14 cellular contexts compared by ENCODE assay signal in the genomic region with DNA sequence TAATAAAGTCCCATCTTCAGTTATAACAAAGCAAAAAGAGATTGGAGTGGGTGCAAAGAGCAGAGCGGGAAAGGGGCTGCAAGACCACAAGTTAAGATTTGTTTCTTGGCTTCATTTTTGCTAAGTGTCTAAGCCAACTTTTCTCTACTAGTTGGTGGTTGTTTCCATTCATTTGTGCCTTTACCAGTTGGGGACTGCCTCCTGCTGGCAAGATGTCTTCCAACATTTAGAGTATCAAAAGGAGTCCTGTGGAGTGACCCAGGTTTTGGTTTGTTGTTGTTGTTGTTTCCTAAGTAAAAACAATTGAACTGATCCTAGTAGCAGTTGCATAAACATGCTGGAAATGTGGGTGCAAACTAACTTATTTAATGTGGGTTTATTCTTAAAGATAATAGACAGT.
DNase-seq lines count a peak whose midpoint lies in the region; ATAC-seq and TF ChIP-seq lines count a peak whose summit lies in the region.
"Had no signal": no experiment of that assay in that cellular context is flagged by ENCODE, and none has a peak within 500 bp of the region (broad histone marks: within the 10 kb centered on the region; RNA-seq: fewer than 3 reads in every experiment).

No MANE protein-coding gene starts in this region.

- in situ Hi-C loops in IMR-90 (cut with MboI; ENCODE audit: low sequenced_read_pairs): no loop called here
- in situ Hi-C loops in mammary epithelial cell (cut with MboI; ENCODE audit: low sequenced_read_pairs in 2 of 2): no loop called here

- intact Hi-C loops in IMR-90 (cut with micrococcal nuclease): loop anchor here (1.0 kb wide), 2 partner anchors 278 to 341 kb away; no protein-coding TSS in a partner anchor
- intact Hi-C loops in mammary epithelial cell (cut with micrococcal nuclease): loop anchor here (1.0 to 5.0 kb wide), 5 partner anchors 69 to 341 kb away; a partner anchor contains a TSS

- H4K5ac ChIP-seq in IMR-90 (ENCODE audit: low read depth, low read length): no peak overlapping the region

- no peak overlapping the region for H4K8ac ChIP-seq in IMR-90 (ENCODE audit: low read depth in 2 of 2, low read length in 2 of 2)

- H3K18ac ChIP-seq in IMR-90 (ENCODE audit: low read depth, low read length): no peak overlapping the region

- H2AK5ac ChIP-seq in IMR-90 (ENCODE audit: low read depth, low read length): no peak overlapping the region

- no peak overlapping the region for H2BK20ac ChIP-seq in IMR-90 (ENCODE audit: low read depth, low read length)

- H4K20me1 ChIP-seq in DOHH2 (ENCODE audit: control insufficient read depth, insufficient read depth, low read depth, low read length) (no peaks in the 10 kb centered on the region), IMR-90 (ENCODE audit: insufficient read depth, low read length) (no peaks in the 10 kb centered on the region), mammary epithelial cell (ENCODE audit: insufficient read depth, low read length) (no peaks in the 10 kb centered on the region)

- dilution Hi-C loops in IMR-90 (cut with HindIII; ENCODE audit: low sequenced_read_pairs, unreplicated experiment): no loop called here
- dilution Hi-C loops in mammary epithelial cell (cut with HindIII; ENCODE audit: low sequenced_read_pairs): no loop called here

- ATAC-seq in IMR-90 (ENCODE audit: low read depth) (no peak), HG03139 (IDR thresholded peaks at IDR 0.05; ENCODE audit: unreplicated experiment) (no peak)
- ATAC-seq: activated naive CD8-positive, alpha-beta T cell treated with anti-CD3 and anti-CD28 coated beads, Interleukin-2, amount 50 U/mL, for 24 hours; effector memory CD8-positive, alpha-beta T cell; T-helper 17 cell had no signal

- H3K4me1 ChIP-seq in DOHH2 (ENCODE audit: control insufficient read depth, low read length) (no peaks in the 10 kb centered on the region), IMR-90 (ENCODE audit: control insufficient read depth, insufficient read depth, low read length) (no peaks in the 10 kb centered on the region), mammary epithelial cell (ENCODE audit: insufficient read depth, low read length) (no peaks in the 10 kb centered on the region)

- H2BK120ac ChIP-seq in IMR-90 (ENCODE audit: low read depth, low read length): no peak overlapping the region

- H3K9me3 ChIP-seq in DOHH2 (ENCODE audit: control insufficient read depth, insufficient read depth, low read length) (no peaks in the 10 kb centered on the region), IMR-90 (ENCODE audit: control insufficient read depth, insufficient read depth, low read length) (no peaks in the 10 kb centered on the region), mammary epithelial cell (replicated peaks; ENCODE audit: insufficient read depth, low read length) (no peaks in the 10 kb centered on the region)
- H3K9me3 ChIP-seq: stomach had no signal

- H3K36me3 ChIP-seq in DOHH2 (ENCODE audit: control insufficient read depth, low read length) (no peaks in the 10 kb centered on the region), IMR-90 (ENCODE audit: control insufficient read depth, insufficient read depth, low read length) (no peaks in the 10 kb centered on the region), mammary epithelial cell (ENCODE audit: insufficient read depth, low read length) (no peaks in the 10 kb centered on the region)
- H3K36me3 ChIP-seq: stomach had no signal

- H4K91ac ChIP-seq in IMR-90 (ENCODE audit: insufficient read depth, low read depth, low read length): no peak overlapping the region

- H3K23ac ChIP-seq in IMR-90 (ENCODE audit: low read depth, low read length): no peak overlapping the region

- no peaks in the 10 kb centered on the region for H3F3A ChIP-seq in DOHH2 (ENCODE audit: control insufficient read depth, insufficient read depth)

- no peaks in the 10 kb centered on the region for H3K9me1 ChIP-seq in IMR-90 (ENCODE audit: insufficient read depth, low read length)

- no peak overlapping the region for H3K4me2 ChIP-seq in DOHH2 (ENCODE audit: low read length)
- no peak overlapping the region for H3K4me2 ChIP-seq in IMR-90 (ENCODE audit: low read depth, low read length)
- no peak overlapping the region for H3K4me2 ChIP-seq in mammary epithelial cell (ENCODE audit: insufficient read depth, low read depth, low read length)

- no peak overlapping the region for H3K14ac ChIP-seq in IMR-90 (replicated peaks; ENCODE audit: low read depth, low read length)

- no peak overlapping the region for H2AFZ ChIP-seq in IMR-90 (replicated peaks; ENCODE audit: low read length, poor library complexity)
- H2AFZ ChIP-seq in mammary epithelial cell (ENCODE audit: low read depth, low read length): no peak overlapping the region

- TF ChIP-seq CTCF in DOHH2 (IDR thresholded peaks at IDR 0.05; ENCODE audit: low read depth, low read length, poor library complexity, severe bottlenecking): peak; percentile 10
- TF ChIP-seq CTCF in IMR-90 (conservative IDR thresholded peaks at IDR 0.05; ENCODE audit: low read depth, low read length): peak; percentile 36
- peak; percentile 46 to 52 for TF ChIP-seq CTCF in mammary epithelial cell (conservative IDR thresholded peaks at IDR 0.05 in 1 of 2, IDR thresholded peaks at IDR 0.05 in 1 of 2; ENCODE audit: extremely low read depth in 1 of 2, insufficient read depth in 1 of 2, low read depth in 1 of 2, low read length in 2 of 2)

- DNase-seq in IMR-90: no peak
- peak; percentile 9 for DNase-seq in mammary epithelial cell
- peak; percentile 24 to 36 for DNase-seq in lung microvascular endothelial cell (ENCODE audit: low read depth in 2 of 2)
- DNase-seq in cerebellum (ENCODE audit: low spot score): no peak
- no peak for DNase-seq in activated gamma-delta T cell treated with Interleukin-2 at 50 U/mL for 16 hours
- DNase-seq: activated naive CD8-positive, alpha-beta T cell treated with anti-CD3 and anti-CD28 coated beads, Interleukin-2, amount 50 U/mL, for 24 hours; DMS153; effector memory CD8-positive, alpha-beta T cell; NCI-H1436 treated with DMSO at 0.1 percent for 48 hours; stimulated activated CD4-positive, alpha-beta T cell treated with anti-CD3 and anti-CD28 coated beads, Interleukin-4, amount 100 ng/mL, for 24 hours; stomach; T-helper 17 cell had no signal

- no peaks in the 10 kb centered on the region for H3K79me1 ChIP-seq in IMR-90 (ENCODE audit: low read depth in 1 of 2, low read length in 2 of 2)

- H3K27me3 ChIP-seq in DOHH2 (ENCODE audit: control insufficient read depth, low read length) (no peaks in the 10 kb centered on the region), IMR-90 (ENCODE audit: control insufficient read depth, insufficient read depth, low read length) (no peaks in the 10 kb centered on the region), mammary epithelial cell (ENCODE audit: insufficient read depth, low read length) (no peaks in the 10 kb centered on the region)
- H3K27me3 ChIP-seq: stomach had no signal

- CTCF ChIA-PET in IMR-90 (lab: Yijun Ruan, JAX): no interaction called here
- CTCF ChIA-PET in mammary epithelial cell (lab: Charles Lee; ENCODE audit: low non-redundant PET): no interaction called here

- H3K4me3 ChIP-seq in DOHH2 (ENCODE audit: low read length): no peak overlapping the region
- H3K4me3 ChIP-seq in IMR-90 (ENCODE audit: insufficient read depth, low read depth, low read length): no peak overlapping the region
- no peak overlapping the region for H3K4me3 ChIP-seq in mammary epithelial cell (replicated peaks in 1 of 3; ENCODE audit: insufficient read depth in 1 of 3, low read depth in 2 of 3, low read length in 3 of 3)
- H3K4me3 ChIP-seq: stomach had no signal

- POLR2A ChIA-PET in IMR-90 (lab: Charles Lee; ENCODE audit: unreplicated experiment): no interaction called here

- H2BK15ac ChIP-seq in IMR-90 (ENCODE audit: low read depth, low read length): no peak overlapping the region

- no TSS peak for BruUV-seq in IMR-90 (replicated peaks; lab: Mats Ljungman, UMichigan)
- no TSS peak for BruUV-seq in mammary epithelial cell (replicated peaks; lab: Mats Ljungman, UMichigan)

- H3K27ac ChIP-seq in DOHH2 (ENCODE audit: low read depth, low read length): no peak overlapping the region
- no peak overlapping the region for H3K27ac ChIP-seq in IMR-90 (ENCODE audit: insufficient read depth, low read length)
- H3K27ac ChIP-seq in mammary epithelial cell (ENCODE audit: insufficient read depth, low read depth, low read length): no peak overlapping the region
- H3K27ac ChIP-seq: stomach had no signal

- H2BK5ac ChIP-seq in IMR-90 (ENCODE audit: low read depth, low read length, poor library complexity, severe bottlenecking): no peak overlapping the region

- H3K79me2 ChIP-seq in DOHH2 (ENCODE audit: control insufficient read depth, low read length) (no peaks in the 10 kb centered on the region), mammary epithelial cell (ENCODE audit: insufficient read depth, low read length) (no peaks in the 10 kb centered on the region)

- H3K4ac ChIP-seq in IMR-90 (ENCODE audit: low read depth, low read length): no peak overlapping the region

- no peak for TF ChIP-seq POLR2A in IMR-90 (IDR thresholded peaks at IDR 0.05; ENCODE audit: low read depth, low read length)

- H3K56ac ChIP-seq in IMR-90 (ENCODE audit: extremely low read depth, insufficient read depth, low read length): no peak overlapping the region

- WGBS in IMR-90 (ENCODE audit: extremely low coverage in 2 of 2, insufficient read length in 1 of 2), 2 experiments: no CpG with 5 or more reads among the region's 1 CpG
- WGBS in mammary epithelial cell (ENCODE audit: low coverage, missing lambda C conversion rate): 75% methylated on average over 1 of the region's 1 CpG

- H2AK9ac ChIP-seq in IMR-90 (replicated peaks; ENCODE audit: low read depth, low read length, poor library complexity): no peak overlapping the region

- H3K9ac ChIP-seq in IMR-90 (ENCODE audit: low read depth, low read length) (no peak overlapping the region), mammary epithelial cell (ENCODE audit: insufficient read depth, low read length) (no peak overlapping the region)

- TF ChIP-seq RAD21 in IMR-90 (IDR thresholded peaks at IDR 0.05; ENCODE audit: low read length): peak; percentile 47

- no peaks in the 10 kb centered on the region for H3K9me2 ChIP-seq in DOHH2 (replicated peaks; ENCODE audit: control insufficient read depth, low read length)

TF ChIP-seq in IMR-90, 13 proteins besides CTCF, POLR2A, EP300 and RAD21:
- TF ChIP-seq SMC3 (IDR thresholded peaks at IDR 0.05; ENCODE audit: low read depth, low read length) (0 out of 2 replicates have a peak, but pooled peaks have one; percentile 10), BHLHE40 (IDR thresholded peaks at IDR 0.05; ENCODE audit: low read depth, low read length) (no peak)

Comparison
In these comparisons a context has a peak if more than half of its experiments do, and no peak if none do; other contexts are left out.
1. DNase-seq: peak in mammary epithelial cell (single experiment) and lung microvascular endothelial cell (2 of 2); none in IMR-90 (single experiment), cerebellum (single experiment) and activated gamma-delta T cell treated with Interleukin-2 at 50 U/mL for 16 hours (single experiment).
2. Peak in every context shown above with its lines, with median percentiles within 50 percentile points of each other: CTCF ChIP-seq.